Comparison of ENCODE assay signal across 14 cellular contexts in the genomic region with DNA sequence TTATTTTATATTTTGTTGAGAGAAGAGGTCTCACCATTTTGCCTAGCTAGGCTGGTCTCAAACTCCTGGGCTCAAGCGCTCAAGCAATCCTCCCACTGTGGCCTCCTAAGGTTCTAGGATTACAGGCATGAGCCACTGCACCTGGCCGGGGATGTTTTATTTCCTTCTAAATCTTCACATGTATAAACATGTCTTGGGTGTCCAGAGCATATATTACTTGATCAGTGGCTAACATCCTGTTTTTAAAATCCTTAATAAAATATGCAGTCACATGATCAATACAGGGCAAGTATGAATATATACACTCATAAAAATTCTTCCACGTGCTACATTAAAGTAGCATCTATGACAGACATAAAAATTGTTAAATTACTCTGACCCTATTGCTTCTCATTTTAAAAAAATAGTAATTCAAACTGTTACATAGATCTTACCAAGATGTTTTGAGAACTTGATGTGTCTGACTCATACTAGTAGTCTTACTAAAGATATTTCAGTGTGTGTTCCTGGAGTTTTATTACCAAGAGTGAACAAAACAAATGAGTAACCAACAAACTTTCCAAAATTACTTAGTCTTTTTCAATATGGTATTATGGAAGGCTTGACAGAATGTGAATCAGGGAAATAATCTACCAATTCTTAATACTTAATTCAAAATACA.
A peak's percentile ranks its signal among the peaks of the same experiment; 100 is the strongest.
DNase-seq lines count a peak whose midpoint lies in the region; ATAC-seq, FAIRE-seq and TF ChIP-seq lines count a peak whose summit lies in the region.
"Had no signal": no experiment of that assay in that cellular context is flagged by ENCODE, and none has a peak within 500 bp of the region (broad histone marks: within the 10 kb centered on the region; RNA-seq: fewer than 3 reads in every experiment).

No MANE protein-coding gene starts in this region.

- peaks cover 26% of the 10 kb centered on the region for H3K4me1 ChIP-seq in HepG2 (ENCODE audit: insufficient read depth, low read length)

- CTCF ChIA-PET in HepG2 (lab: Yijun Ruan, JAX; ENCODE audit: low intra/inter-chr PET ratio, low total read pairs) = no interaction called here

- DNase-seq in NCI-H2196 (lab: John Stamatoyannopoulos, UW; ENCODE audit: unreplicated experiment) (peak; percentile 11), NCI-H2196 treated with DMSO at 0.1 percent for 48 hours (lab: John Stamatoyannopoulos, UW; ENCODE audit: unreplicated experiment) (no peak), fibroblast of villous mesenchyme (ENCODE audit: low read depth) (peak; percentile 86), SIG-M5 (lab: John Stamatoyannopoulos, UW) (no peak), HepG2 (ENCODE audit: low spot score) (no peak)
- no peak for DNase-seq in stimulated activated naive B cell treated with anti-CD40 and anti-IgM and Interleukin-4, amounts not matched to agents 10 μg/mL and 1 μg/mL and 100 μg/mL, for 72 hours
- DNase-seq: 8988T, islet precursor cell, NCI-H226, substantia nigra had no signal

- TF ChIP-seq RAD21 in HepG2 (CRISPR knock-in tag; IDR thresholded peaks at IDR 0.05) = no peak

- no peaks in the 10 kb centered on the region for H3K27me3 Mint-ChIP-seq in activated T-helper 17 cell treated with anti-CD3 and anti-CD28 coated beads, Interleukin-2, amount 50 U/mL, for 72 hours
- no peaks in the 10 kb centered on the region for H3K27me3 Mint-ChIP-seq in stimulated activated naive B cell treated with anti-CD40 and anti-IgM and Interleukin-4, amounts not matched to agents 10 μg/mL and 1 μg/mL and 100 μg/mL, for 72 hours

- TF ChIP-seq EP300 in HepG2 (IDR thresholded peaks at IDR 0.05; ENCODE audit: low read depth in 2 of 2, low read length in 2 of 2) (no peak), HepG2 (CRISPR knock-in tag; IDR thresholded peaks at IDR 0.05; ENCODE audit: borderline replicate concordance) (no peak)

- no peaks in the 10 kb centered on the region for H3K9me3 Mint-ChIP-seq in activated T-helper 17 cell treated with anti-CD3 and anti-CD28 coated beads, Interleukin-2, amount 50 U/mL, for 72 hours
- peaks cover 0 to 3% of the 10 kb centered on the region in 2 donors for H3K9me3 Mint-ChIP-seq in stimulated activated naive B cell treated with anti-CD40 and anti-IgM and Interleukin-4, amounts not matched to agents 10 μg/mL and 1 μg/mL and 100 μg/mL, for 72 hours

- H3K27ac ChIP-seq in HepG2 (ENCODE audit: extremely low read length, insufficient read depth, low read length) = no peak overlapping the region
- H3K27ac ChIP-seq: HL-60 had no signal

- H3K36me3 Mint-ChIP-seq in activated T-helper 17 cell treated with anti-CD3 and anti-CD28 coated beads, Interleukin-2, amount 50 U/mL, for 72 hours (ENCODE audit: low read depth) = peaks cover 17% of the 10 kb centered on the region
- H3K36me3 Mint-ChIP-seq in stimulated activated naive B cell treated with anti-CD40 and anti-IgM and Interleukin-4, amounts not matched to agents 10 μg/mL and 1 μg/mL and 100 μg/mL, for 72 hours = peaks cover 31 to 45% of the 10 kb centered on the region in 2 donors

- H4K20me1 ChIP-seq in HepG2 (ENCODE audit: insufficient read depth, low read length) = peaks cover 1% of the 10 kb centered on the region

- no peak overlapping the region for H3K4me3 ChIP-seq in fibroblast of villous mesenchyme (ENCODE audit: low read depth, low read length)
- no peak overlapping the region for H3K4me3 ChIP-seq in HepG2 (replicated peaks in 1 of 3; ENCODE audit: insufficient read depth in 1 of 3, low read depth in 2 of 3, low read length in 3 of 3)

- TF ChIP-seq POLR2A in HepG2 (IDR thresholded peaks at IDR 0.05; ENCODE audit: insufficient read depth in 1 of 2, low read depth in 2 of 2, low read length in 2 of 2) = no peak

- in situ Hi-C loops in HepG2 (cut with HindIII; ENCODE audit: extremely low pct_ligation_motif_present, low pct_unique_long_range_greater_than_20kb) = no loop called here

- H3K9me3 ChIP-seq in HepG2 (ENCODE audit: low read length) = no peaks in the 10 kb centered on the region

- peak; percentile 80 for ATAC-seq in activated T-helper 17 cell treated with anti-CD3 and anti-CD28 coated beads, Interleukin-2, amount 50 U/mL, for 72 hours (replicated peaks)
- peak; percentile 57 to 62 for ATAC-seq in stimulated activated naive B cell treated with anti-CD40 and anti-IgM and Interleukin-4, amounts not matched to agents 10 μg/mL and 1 μg/mL and 100 μg/mL, for 72 hours (replicated peaks)
- no peak for ATAC-seq in HG03521 (IDR thresholded peaks at IDR 0.05; ENCODE audit: unreplicated experiment)
- ATAC-seq in HepG2 = no peak

- H3K27me3 ChIP-seq in HepG2 (ENCODE audit: control insufficient read depth in 1 of 2, insufficient read depth in 2 of 2, low read length in 2 of 2) = no peaks in the 10 kb centered on the region

- peak overlapping the region; percentile 72 for H3K4me3 Mint-ChIP-seq in activated T-helper 17 cell treated with anti-CD3 and anti-CD28 coated beads, Interleukin-2, amount 50 U/mL, for 72 hours
- no peak overlapping the region for H3K4me3 Mint-ChIP-seq in stimulated activated naive B cell treated with anti-CD40 and anti-IgM and Interleukin-4, amounts not matched to agents 10 μg/mL and 1 μg/mL and 100 μg/mL, for 72 hours

- H3K9ac ChIP-seq in HepG2 (ENCODE audit: insufficient read depth, low read depth, low read length) = no peak overlapping the region

- no peak overlapping the region for H2AFZ ChIP-seq in HepG2 (ENCODE audit: low read length)

- over 99% methylated on average over 3 of the region's 3 CpGs for WGBS in HepG2 (ENCODE audit: low lambda C conversion rate)

- H3K4me2 ChIP-seq in HepG2 (ENCODE audit: low read depth, low read length) = no peak overlapping the region

- BruUV-seq in HepG2 (replicated peaks; lab: Mats Ljungman, UMichigan) = no TSS peak

- TF ChIP-seq CTCF in fibroblast of villous mesenchyme (IDR thresholded peaks at IDR 0.05; ENCODE audit: insufficient read depth, low read depth, low read length) = no peak
- no peak for TF ChIP-seq CTCF in HepG2 (CRISPR knock-in tag; IDR thresholded peaks at IDR 0.05)

- H3K36me3 ChIP-seq in HepG2 (replicated peaks in 1 of 2; ENCODE audit: control insufficient read depth in 1 of 2, insufficient read depth in 2 of 2, low read length in 2 of 2) = peaks cover 16 to 44% of the 10 kb centered on the region in 2 experiments

- H3K27ac Mint-ChIP-seq in activated T-helper 17 cell treated with anti-CD3 and anti-CD28 coated beads, Interleukin-2, amount 50 U/mL, for 72 hours = peak overlapping the region; percentile 96
- H3K27ac Mint-ChIP-seq in stimulated activated naive B cell treated with anti-CD40 and anti-IgM and Interleukin-4, amounts not matched to agents 10 μg/mL and 1 μg/mL and 100 μg/mL, for 72 hours = no peak overlapping the region

- intact Hi-C loops in HepG2 (cut with micrococcal nuclease; ENCODE audit: unreplicated experiment) = no loop called here

- no peak for FAIRE-seq in HepG2 (lab: Jason Lieb, UNC)
- FAIRE-seq: TTC549 had no signal

- H3K79me2 ChIP-seq in HepG2 (ENCODE audit: insufficient read depth, low read length) = peaks cover 13% of the 10 kb centered on the region

- POLR2A ChIA-PET in HepG2 (lab: Yijun Ruan, JAX) = no interaction called here

- peaks cover 33% of the 10 kb centered on the region for H3K4me1 Mint-ChIP-seq in activated T-helper 17 cell treated with anti-CD3 and anti-CD28 coated beads, Interleukin-2, amount 50 U/mL, for 72 hours
- peaks cover 15 to 32% of the 10 kb centered on the region in 2 donors for H3K4me1 Mint-ChIP-seq in stimulated activated naive B cell treated with anti-CD40 and anti-IgM and Interleukin-4, amounts not matched to agents 10 μg/mL and 1 μg/mL and 100 μg/mL, for 72 hours

TF ChIP-seq in HepG2, 621 proteins besides CTCF, POLR2A, EP300 and RAD21 (continues in another document):
- TF ChIP-seq, protein P1, sequence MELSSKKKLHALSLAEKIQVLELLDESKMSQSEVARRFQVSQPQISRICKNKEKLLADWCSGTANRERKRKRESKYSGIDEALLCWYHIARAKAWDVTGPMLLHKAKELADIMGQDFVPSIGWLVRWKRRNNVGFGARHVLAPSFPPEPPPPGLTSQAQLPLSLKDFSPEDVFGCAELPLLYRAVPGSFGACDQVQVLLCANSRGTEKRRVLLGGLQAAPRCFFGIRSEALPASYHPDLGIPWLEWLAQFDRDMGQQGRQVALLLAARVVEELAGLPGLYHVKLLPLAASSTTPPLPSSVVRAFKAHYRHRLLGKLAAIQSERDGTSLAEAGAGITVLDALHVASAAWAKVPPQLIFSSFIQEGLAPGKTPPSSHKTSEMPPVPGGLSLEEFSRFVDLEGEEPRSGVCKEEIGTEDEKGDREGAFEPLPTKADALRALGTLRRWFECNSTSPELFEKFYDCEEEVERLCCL (CRISPR knock-in tag; IDR thresholded peaks at IDR 0.05; ENCODE audit: borderline replicate concordance) = no peak
- no peak for TF ChIP-seq SETDB1 (CRISPR knock-in tag; IDR thresholded peaks at IDR 0.05; ENCODE audit: borderline replicate concordance)
- no peak for TF ChIP-seq NRL (CRISPR knock-in tag; IDR thresholded peaks at IDR 0.05; ENCODE audit: borderline replicate concordance)
- TF ChIP-seq NCOA1 (CRISPR knock-in tag; IDR thresholded peaks at IDR 0.05) = no peak

Comparison
In these comparisons a context has a peak if more than half of its experiments do, and no peak if none do; other contexts are left out.
1. DNase-seq: peak in NCI-H2196 (single experiment) and fibroblast of villous mesenchyme (single experiment); none in NCI-H2196 treated with DMSO at 0.1 percent for 48 hours (single experiment), stimulated activated naive B cell treated with anti-CD40 and anti-IgM and Interleukin-4, amounts not matched to agents 10 μg/mL and 1 μg/mL and 100 μg/mL, for 72 hours (single experiment), SIG-M5 (single experiment) and HepG2 (single experiment).
2. ATAC-seq: peak in activated T-helper 17 cell treated with anti-CD3 and anti-CD28 coated beads, Interleukin-2, amount 50 U/mL, for 72 hours (single experiment) and stimulated activated naive B cell treated with anti-CD40 and anti-IgM and Interleukin-4, amounts not matched to agents 10 μg/mL and 1 μg/mL and 100 μg/mL, for 72 hours (2 of 2); none in HG03521 (single experiment) and HepG2 (single experiment).